Comparison of ENCODE assay signal across 8 cellular contexts in the genomic region with DNA sequence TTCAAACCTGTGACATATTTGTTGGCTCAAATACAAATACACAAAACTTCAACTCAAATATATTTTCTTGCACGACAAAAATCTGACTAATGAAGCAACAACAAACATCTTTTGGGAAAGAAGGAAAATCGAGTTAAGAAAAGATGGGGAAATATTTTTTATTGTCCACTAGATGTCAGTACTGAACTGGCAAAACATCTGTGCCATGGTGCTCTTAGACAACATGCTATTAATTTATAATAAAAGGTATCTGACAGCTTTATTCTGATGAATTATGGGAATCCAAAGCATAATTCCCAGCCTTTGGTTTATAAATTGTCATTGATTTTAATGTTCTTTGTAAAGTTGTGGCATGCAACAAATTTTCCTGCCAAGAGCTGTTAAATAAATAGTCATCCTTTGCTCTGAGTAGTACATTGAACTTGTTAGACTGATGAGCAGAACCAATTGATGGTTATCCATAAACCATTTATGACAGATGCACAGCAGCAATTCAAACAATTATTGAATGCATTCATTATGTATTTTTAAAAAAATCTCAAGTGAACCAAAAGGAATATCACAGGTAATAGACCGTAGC.
DNase-seq lines count a peak whose midpoint lies in the region; ATAC-seq and TF ChIP-seq lines count a peak whose summit lies in the region.

No MANE protein-coding gene starts in this region.

- CTCF ChIA-PET in CD4-positive, alpha-beta memory T cell (lab: Charles Lee; ENCODE audit: partially characterized antibody) = interaction anchor here (1.5 kb wide), 1 partner anchor 15 kb away, joined by 3 read pairs; no protein-coding TSS in a partner anchor

- H2BK120ac ChIP-seq in mesenchymal stem cell (ENCODE audit: low read depth, low read length) = no peak overlapping the region

- no peak overlapping the region for H3K23ac ChIP-seq in mesenchymal stem cell (ENCODE audit: low read length in 2 of 2)

- H2BK15ac ChIP-seq in mesenchymal stem cell (ENCODE audit: low read depth, poor library complexity, severe bottlenecking) = no peak overlapping the region

- intact Hi-C loops in heart right ventricle (cut with DNase I) (loop anchor here in 3 of 10 donors (5.0 to 10.0 kb wide), 2 partner anchors 126 to 129 kb away; no protein-coding TSS in a partner anchor), left cardiac atrium (cut with DNase I) (loop anchor here in 1 of 2 donors (5.0 to 10.0 kb wide), 4 partner anchors 119 to 1919 kb away; no protein-coding TSS in a partner anchor)
- intact Hi-C loops in CD4-positive, alpha-beta memory T cell (cut with micrococcal nuclease) = loop anchor here (5.0 kb wide), 1 partner anchor 1981 kb away; no protein-coding TSS in a partner anchor

- H3K9ac ChIP-seq in mesenchymal stem cell (ENCODE audit: low read length) = no peak overlapping the region

- no peak overlapping the region for H3K4ac ChIP-seq in mesenchymal stem cell (ENCODE audit: low read depth in 1 of 2, low read length in 2 of 2)

- no peak overlapping the region for H3K18ac ChIP-seq in mesenchymal stem cell (ENCODE audit: low read depth in 1 of 2, low read length in 2 of 2)

- H3K79me1 ChIP-seq in mesenchymal stem cell (replicated peaks; ENCODE audit: low read length, poor library complexity, severe bottlenecking) = no peaks in the 10 kb centered on the region

- H3K4me3 Mint-ChIP-seq in activated naive CD8-positive, alpha-beta T cell treated with anti-CD3 and anti-CD28 coated beads, Interleukin-2, amount 50 U/mL, for 24 hours = no peak overlapping the region
- no peak overlapping the region for H3K4me3 Mint-ChIP-seq in CD4-positive, alpha-beta memory T cell

- H3K27ac ChIP-seq in heart right ventricle (no peak overlapping the region), mesenchymal stem cell (ENCODE audit: low read length, poor library complexity, severe bottlenecking) (no peak overlapping the region)
- no peak overlapping the region for H3K27ac ChIP-seq in CD4-positive, alpha-beta memory T cell (ENCODE audit: low read depth, low read length)

- no peaks in the 10 kb centered on the region for H3K9me3 ChIP-seq in heart right ventricle
- H3K9me3 ChIP-seq in mesenchymal stem cell (ENCODE audit: control insufficient read depth, low read length) = no peaks in the 10 kb centered on the region
- H3K9me3 ChIP-seq in CD4-positive, alpha-beta memory T cell (ENCODE audit: control insufficient read depth in 1 of 2, low read length in 2 of 2) = no peaks in the 10 kb centered on the region

- H3K27me3 ChIP-seq in heart right ventricle (peaks cover 0 to 7% (median 0%) of the 10 kb centered on the region in 7 donors), mesenchymal stem cell (ENCODE audit: control insufficient read depth in 1 of 2, insufficient read depth in 1 of 2, low read length in 2 of 2) (peaks cover 0 to 7% of the 10 kb centered on the region in 2 experiments), H7 (ENCODE audit: control insufficient read depth, insufficient read depth, low read length) (no peaks in the 10 kb centered on the region)
- H3K27me3 ChIP-seq in CD4-positive, alpha-beta memory T cell (ENCODE audit: insufficient read depth, low read length) = no peaks in the 10 kb centered on the region

- no peak overlapping the region for H4K91ac ChIP-seq in mesenchymal stem cell (ENCODE audit: low read length)

- no peaks in the 10 kb centered on the region for H3K9me3 Mint-ChIP-seq in activated naive CD8-positive, alpha-beta T cell treated with anti-CD3 and anti-CD28 coated beads, Interleukin-2, amount 50 U/mL, for 24 hours
- peaks cover 0 to 2% (median 0%) of the 10 kb centered on the region in 8 donors for H3K9me3 Mint-ChIP-seq in CD4-positive, alpha-beta memory T cell

- H4K8ac ChIP-seq in mesenchymal stem cell (ENCODE audit: low read length) = no peak overlapping the region

- no peak overlapping the region for H2AK5ac ChIP-seq in mesenchymal stem cell (ENCODE audit: low read length, severe bottlenecking)

- TF ChIP-seq CTCF in heart right ventricle (IDR thresholded peaks at IDR 0.05) = peak; percentile 21 to 70 (median 59)

- H3K4me2 ChIP-seq in mesenchymal stem cell (ENCODE audit: low read length, poor library complexity, severe bottlenecking) = no peak overlapping the region

- no peak overlapping the region for H2BK5ac ChIP-seq in mesenchymal stem cell (ENCODE audit: low read depth, low read length, poor library complexity, severe bottlenecking)

- H3K27me3 Mint-ChIP-seq in activated naive CD8-positive, alpha-beta T cell treated with anti-CD3 and anti-CD28 coated beads, Interleukin-2, amount 50 U/mL, for 24 hours = peaks cover 4% of the 10 kb centered on the region
- H3K27me3 Mint-ChIP-seq in CD4-positive, alpha-beta memory T cell = peaks cover 5 to 7% of the 10 kb centered on the region in 2 donors

- H3K4me1 ChIP-seq in heart right ventricle = no peaks in the 10 kb centered on the region
- no peaks in the 10 kb centered on the region for H3K4me1 ChIP-seq in mesenchymal stem cell (ENCODE audit: control insufficient read depth, insufficient read depth, low read depth, low read length)
- H3K4me1 ChIP-seq in CD4-positive, alpha-beta memory T cell (ENCODE audit: insufficient read depth, low read length) = no peaks in the 10 kb centered on the region

- WGBS in heart right ventricle, 2 donors = 33 to 34% methylated on average over 3 of the region's 3 CpGs
- WGBS in mesenchymal stem cell = 95% methylated on average over 1 of the region's 3 CpGs

- no peak overlapping the region for H2AFZ ChIP-seq in mesenchymal stem cell (ENCODE audit: low read depth, low read length)

- no peaks in the 10 kb centered on the region for H3K36me3 Mint-ChIP-seq in activated naive CD8-positive, alpha-beta T cell treated with anti-CD3 and anti-CD28 coated beads, Interleukin-2, amount 50 U/mL, for 24 hours (ENCODE audit: low read depth)
- no peaks in the 10 kb centered on the region for H3K36me3 Mint-ChIP-seq in CD4-positive, alpha-beta memory T cell

- DNase-seq in heart right ventricle (no peak), left cardiac atrium (no peak), NCI-H2196 treated with DMSO at 0.1 percent for 48 hours (lab: John Stamatoyannopoulos, UW; ENCODE audit: unreplicated experiment) (peak; percentile 75), T47D (ENCODE audit: low read depth in 1 of 2, low spot score in 1 of 2) (peak; percentile 25 to 61), mesenchymal stem cell (peak; percentile 43), H7 (no peak)
- DNase-seq in activated naive CD8-positive, alpha-beta T cell treated with anti-CD3 and anti-CD28 coated beads, Interleukin-2, amount 50 U/mL, for 24 hours = no peak
- DNase-seq in CD4-positive, alpha-beta memory T cell = no peak

- H3K27ac Mint-ChIP-seq in activated naive CD8-positive, alpha-beta T cell treated with anti-CD3 and anti-CD28 coated beads, Interleukin-2, amount 50 U/mL, for 24 hours = no peak overlapping the region
- H3K27ac Mint-ChIP-seq in CD4-positive, alpha-beta memory T cell = no peak overlapping the region

- POLR2A ChIA-PET in CD4-positive, alpha-beta memory T cell (lab: Charles Lee; ENCODE audit: partially characterized antibody) = no interaction called here

- no peak overlapping the region for H2BK12ac ChIP-seq in mesenchymal stem cell (ENCODE audit: low read length in 2 of 2)

- no peaks in the 10 kb centered on the region for H3K4me1 Mint-ChIP-seq in activated naive CD8-positive, alpha-beta T cell treated with anti-CD3 and anti-CD28 coated beads, Interleukin-2, amount 50 U/mL, for 24 hours
- H3K4me1 Mint-ChIP-seq in CD4-positive, alpha-beta memory T cell = no peaks in the 10 kb centered on the region

- ATAC-seq in heart right ventricle (no peak), left cardiac atrium (no peak)
- no peak for ATAC-seq in activated naive CD8-positive, alpha-beta T cell treated with anti-CD3 and anti-CD28 coated beads, Interleukin-2, amount 50 U/mL, for 24 hours

- H3K4me3 ChIP-seq in heart right ventricle (no peak overlapping the region), mesenchymal stem cell (ENCODE audit: insufficient read depth in 1 of 2, low read depth in 1 of 2, low read length in 2 of 2) (no peak overlapping the region), H7 (ENCODE audit: insufficient read depth, low read depth, low read length) (no peak overlapping the region)
- H3K4me3 ChIP-seq in CD4-positive, alpha-beta memory T cell (ENCODE audit: low read length in 2 of 2) = no peak overlapping the region

- in situ Hi-C loops in T47D (cut with HindIII; ENCODE audit: low pct_unique_long_range_greater_than_20kb, low sequenced_read_pairs) = no loop called here

- H3K36me3 ChIP-seq in heart right ventricle = no peaks in the 10 kb centered on the region
- no peaks in the 10 kb centered on the region for H3K36me3 ChIP-seq in mesenchymal stem cell (ENCODE audit: control insufficient read depth in 1 of 2, insufficient read depth in 2 of 2, low read depth in 1 of 2, low read length in 2 of 2)
- H3K36me3 ChIP-seq in H7 (replicated peaks; ENCODE audit: control insufficient read depth, insufficient read depth, low read length) = no peaks in the 10 kb centered on the region
- no peaks in the 10 kb centered on the region for H3K36me3 ChIP-seq in CD4-positive, alpha-beta memory T cell (ENCODE audit: insufficient read depth, low read length)

- no peak overlapping the region for H3K14ac ChIP-seq in mesenchymal stem cell (ENCODE audit: low read length in 2 of 2)

Comparison
In these comparisons a context has a peak if more than half of its experiments do, and no peak if none do; other contexts are left out.
1. DNase-seq: peak in NCI-H2196 treated with DMSO at 0.1 percent for 48 hours (single experiment), T47D (2 of 2) and mesenchymal stem cell (single experiment); none in heart right ventricle (0 of 2), left cardiac atrium (single experiment), activated naive CD8-positive, alpha-beta T cell treated with anti-CD3 and anti-CD28 coated beads, Interleukin-2, amount 50 U/mL, for 24 hours (single experiment), H7 (single experiment) and CD4-positive, alpha-beta memory T cell (0 of 5).